ENCODE assay signal across 15 cellular contexts in genomic region chr20:23106271-23106851, GRCh38. TPM values are rescaled to one million over a fixed set of nuclear protein-coding genes. Genes with fewer than 3 reads are reported as not detected.
A peak's percentile ranks its signal among the peaks of the same experiment; 100 is the strongest.
DNase-seq lines count a peak whose midpoint lies in the region; FAIRE-seq and TF ChIP-seq lines count a peak whose summit lies in the region.
"Had no signal": no experiment of that assay in that cellular context is flagged by ENCODE, and none has a peak within 500 bp of the region (broad histone marks: within the 10 kb centered on the region; RNA-seq: fewer than 3 reads in every experiment).

No MANE protein-coding gene starts in this region.

- TF ChIP-seq POLR2A in Peyer's patch (IDR thresholded peaks at IDR 0.05) = no peak

- FAIRE-seq in frontal cortex (lab: Jason Lieb, UNC) = no peak
- FAIRE-seq: astrocyte, GM19239, HTR-8/SVneo had no signal

- peaks cover 0 to 20% (median 0%) of the 10 kb centered on the region in 4 donors for H3K4me1 ChIP-seq in Peyer's patch

- H3K27me3 ChIP-seq in Peyer's patch = no peaks in the 10 kb centered on the region

- H3K36me3 ChIP-seq in Peyer's patch = no peaks in the 10 kb centered on the region

- H3K9me3 ChIP-seq in Peyer's patch = no peaks in the 10 kb centered on the region

- TF ChIP-seq CTCF in Peyer's patch (IDR thresholded peaks at IDR 0.05) (peak in 3 of 6 experiments; percentile 25 to 26 (median 25)), fibroblast of pulmonary artery (IDR thresholded peaks at IDR 0.05; ENCODE audit: low read length, missing control alignments) (peak; percentile 27)

- peak overlapping the region in 3 of 4 donors; percentile 38 to 45 (median 39) for H3K27ac ChIP-seq in Peyer's patch

- intact Hi-C loops in posterior vena cava (cut with DNase I) = no loop called here

- DNase-seq in DMS53 treated with DMSO at 0.1 percent for 48 hours (lab: John Stamatoyannopoulos, UW; ENCODE audit: unreplicated experiment) (peak; percentile 17), Peyer's patch (no peak), fibroblast of pulmonary artery (ENCODE audit: low read depth) (peak; percentile 75), posterior vena cava (ENCODE audit: low spot score) (peak; percentile 76), frontal cortex (ENCODE audit: low spot score in 2 of 2) (no peak), GDM1 (lab: John Stamatoyannopoulos, UW) (no peak), NCI-H128 (lab: John Stamatoyannopoulos, UW; ENCODE audit: unreplicated experiment) (no peak), OCI-M2 (lab: John Stamatoyannopoulos, UW; ENCODE audit: unreplicated experiment) (no peak)
- DNase-seq: head of caudate nucleus; naive thymus-derived CD8-positive, alpha-beta T cell; NCI-H446; stimulated activated CD4-positive, alpha-beta T cell treated with anti-CD3 and anti-CD28 coated beads, Interleukin-4, amount 100 ng/mL, for 4 hours had no signal

- H3K4me3 ChIP-seq in Peyer's patch = no peak overlapping the region
- no peak overlapping the region for H3K4me3 ChIP-seq in fibroblast of pulmonary artery (replicated peaks; ENCODE audit: low read depth, low read length)

RNA-seq across cellular contexts. Expression of gene CD93, which starts 20.2 kb away (rescaled TPM):
- total RNA-seq in Peyer's patch (10 to 100 TPM in 2 of 4 donors, 1 to 10 TPM in 2; 3.7 to 16.5 (median 9.7) TPM), posterior vena cava (10 to 100 TPM; 79.4 to 88.2 TPM), frontal cortex (10.6 TPM)

RNA-seq across cellular contexts. Expression of gene THBD, which starts 56.9 kb away (rescaled TPM):
- 10 to 100 TPM in 3 of 4 donors, 1 to 10 TPM in 1; 7.9 to 31.4 (median 12.9) TPM for total RNA-seq in Peyer's patch
- total RNA-seq in posterior vena cava = 10 to 100 TPM; 46.9 to 53.6 TPM
- total RNA-seq in frontal cortex = 1.2 TPM

Comparison
In these comparisons a context has a peak if more than half of its experiments do, and no peak if none do; other contexts are left out.
1. DNase-seq: peak in DMS53 treated with DMSO at 0.1 percent for 48 hours (single experiment), fibroblast of pulmonary artery (single experiment) and posterior vena cava (single experiment); none in Peyer's patch (0 of 3), frontal cortex (0 of 2), GDM1 (single experiment), NCI-H128 (single experiment) and OCI-M2 (single experiment).